Comparison of ENCODE assay signal across 12 cellular contexts in the genomic region with DNA sequence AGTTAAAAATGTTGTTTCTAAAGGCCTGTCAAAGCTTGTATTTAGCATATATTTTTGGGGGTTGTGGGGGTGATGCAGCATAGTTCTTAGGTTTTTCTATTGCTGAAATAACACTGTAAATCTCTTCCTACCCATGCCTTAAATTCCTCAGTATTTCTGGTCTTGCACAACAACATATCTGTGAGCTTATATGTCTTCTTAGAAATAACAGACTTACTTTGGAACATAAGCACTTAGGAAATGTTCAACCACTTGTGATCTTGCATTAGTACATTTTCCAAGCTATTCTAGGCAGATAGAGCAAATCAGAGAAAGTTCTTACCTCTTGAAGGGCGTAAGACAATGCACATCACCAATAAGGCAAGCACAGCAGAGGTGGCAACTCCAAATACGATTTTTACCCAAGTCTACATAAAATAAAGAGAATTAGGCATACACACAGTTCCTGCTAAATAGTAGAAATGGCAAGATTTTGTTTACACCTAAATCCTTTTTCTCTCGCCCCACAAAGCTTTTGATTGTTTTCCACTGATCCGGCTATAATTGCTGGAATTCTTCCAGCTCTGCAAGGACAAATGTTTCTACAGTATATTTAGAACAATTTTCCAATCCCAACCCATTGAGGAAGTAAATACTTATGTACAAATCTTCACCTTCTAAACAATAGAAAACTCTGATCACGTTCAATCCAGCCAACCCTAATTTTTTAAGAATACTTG. TPM values are rescaled to one million over a fixed set of nuclear protein-coding genes. Genes with fewer than 3 reads are reported as not detected.
A peak's percentile ranks its signal among the peaks of the same experiment; 100 is the strongest.
DNase-seq lines count a peak whose midpoint lies in the region; ATAC-seq and TF ChIP-seq lines count a peak whose summit lies in the region.
"Had no signal": no experiment of that assay in that cellular context is flagged by ENCODE, and none has a peak within 500 bp of the region (broad histone marks: within the 10 kb centered on the region; RNA-seq: fewer than 3 reads in every experiment).

No MANE protein-coding gene starts in this region.

- H3K4me1 ChIP-seq in ACC112 (ENCODE audit: control insufficient read depth, insufficient read depth, low read length, unreplicated experiment) = peaks cover 49% of the 10 kb centered on the region
- H3K4me1 ChIP-seq: BLaER1 treated with 17β-estradiol and CSF1 and Interleukin-3, amounts not matched to agents 10 nM and 100 nM had no signal

- H3K27ac Mint-ChIP-seq in activated CD4-positive, alpha-beta T cell treated with anti-CD3 and anti-CD28 coated beads, Interleukin-2, amount 10 ng/mL, durations not matched to agents 7 days and 5 days = no peak overlapping the region

- CTCF ChIA-PET in activated CD4-positive, alpha-beta T cell treated with anti-CD3 and anti-CD28 coated beads, Interleukin-2, amount 10 ng/mL, durations not matched to agents 7 days and 5 days (lab: Charles Lee) = interaction anchor here (0.8 kb wide), 2 partner anchors 39 to 46 kb away, joined by 3 read pairs; no protein-coding TSS in a partner anchor

- H3K36me3 Mint-ChIP-seq in activated CD4-positive, alpha-beta T cell treated with anti-CD3 and anti-CD28 coated beads, Interleukin-2, amount 10 ng/mL, durations not matched to agents 7 days and 5 days (ENCODE audit: low read depth) = no peaks in the 10 kb centered on the region

- H3K4me3 ChIP-seq in ACC112 (ENCODE audit: low read depth, low read length) (peak overlapping the region; percentile 91), dorsolateral prefrontal cortex (peak overlapping the region in 55 of 59 donors; percentile 8 to 62 (median 40))
- H3K4me3 ChIP-seq: BLaER1 treated with 17β-estradiol and CSF1 and Interleukin-3, amounts not matched to agents 10 nM and 100 nM had no signal

- POLR2A ChIA-PET in activated CD4-positive, alpha-beta T cell treated with anti-CD3 and anti-CD28 coated beads, Interleukin-2, amount 10 ng/mL, durations not matched to agents 7 days and 5 days (lab: Charles Lee) = no interaction called here

- peaks cover 43% of the 10 kb centered on the region for H3K27me3 Mint-ChIP-seq in activated CD4-positive, alpha-beta T cell treated with anti-CD3 and anti-CD28 coated beads, Interleukin-2, amount 10 ng/mL, durations not matched to agents 7 days and 5 days

- H3K27me3 ChIP-seq in ACC112 (ENCODE audit: insufficient read depth, low read length) = no peaks in the 10 kb centered on the region
- H3K27me3 ChIP-seq in dorsolateral prefrontal cortex = no peaks in the 10 kb centered on the region
- H3K27me3 ChIP-seq: BLaER1 treated with 17β-estradiol and CSF1 and Interleukin-3, amounts not matched to agents 10 nM and 100 nM; neutrophil had no signal

- ATAC-seq in omental fat pad (ENCODE audit: low FRiP score) = peak; percentile 30

- H3K4me3 Mint-ChIP-seq in activated CD4-positive, alpha-beta T cell treated with anti-CD3 and anti-CD28 coated beads, Interleukin-2, amount 10 ng/mL, durations not matched to agents 7 days and 5 days = no peak overlapping the region

- H3K4me1 Mint-ChIP-seq in activated CD4-positive, alpha-beta T cell treated with anti-CD3 and anti-CD28 coated beads, Interleukin-2, amount 10 ng/mL, durations not matched to agents 7 days and 5 days = no peaks in the 10 kb centered on the region

- DNase-seq in MV-4-11 (lab: John Stamatoyannopoulos, UW) (peak; percentile 42), dorsolateral prefrontal cortex (no peak), omental fat pad (ENCODE audit: low spot score) (no peak), NCI-H1436 treated with DMSO at 0.1 percent for 48 hours (lab: John Stamatoyannopoulos, UW) (no peak), RPMI8226 (no peak), SW480 (ENCODE audit: low spot score) (no peak)
- DNase-seq in activated CD4-positive, alpha-beta T cell treated with anti-CD3 and anti-CD28 coated beads, Interleukin-2, amount 10 ng/mL, durations not matched to agents 7 days and 5 days = no peak
- DNase-seq: NCI-H526 treated with DMSO at 0.1 percent for 48 hours, T-helper 9 cell had no signal

- TF ChIP-seq CTCF in dorsolateral prefrontal cortex (IDR thresholded peaks at IDR 0.05 in 54 of 56, conservative IDR thresholded peaks at IDR 0.05 in 2 of 56; ENCODE audit: low read depth in 1 of 56, partially characterized antibody in 56 of 56) (no peak), omental fat pad (IDR thresholded peaks at IDR 0.05) (no peak)

- H3K9me3 Mint-ChIP-seq in activated CD4-positive, alpha-beta T cell treated with anti-CD3 and anti-CD28 coated beads, Interleukin-2, amount 10 ng/mL, durations not matched to agents 7 days and 5 days = no peaks in the 10 kb centered on the region

- H2AFZ ChIP-seq in ACC112 (ENCODE audit: low read length, unreplicated experiment) = peak overlapping the region; percentile 89

- H3K36me3 ChIP-seq in ACC112 (ENCODE audit: insufficient read depth, low read length) = peaks cover 17% of the 10 kb centered on the region
- H3K36me3 ChIP-seq: BLaER1 treated with 17β-estradiol and CSF1 and Interleukin-3, amounts not matched to agents 10 nM and 100 nM; neutrophil had no signal

- H3K27ac ChIP-seq in ACC112 (ENCODE audit: low read depth, low read length) (peak overlapping the region; percentile 90), dorsolateral prefrontal cortex (peak overlapping the region in 48 of 59 donors; percentile 2 to 84 (median 49))
- H3K27ac ChIP-seq: BLaER1 treated with 17β-estradiol and CSF1 and Interleukin-3, amounts not matched to agents 10 nM and 100 nM; neutrophil had no signal

- peaks cover 36% of the 10 kb centered on the region for H3K79me2 ChIP-seq in ACC112 (ENCODE audit: control insufficient read depth, insufficient read depth, low read length, unreplicated experiment)

- intact Hi-C loops in dorsolateral prefrontal cortex (cut with DNase I) = no loop called here

RNA-seq across cellular contexts. Expression of a gene that starts 0.5 kb away (rescaled TPM):
- total RNA-seq in dorsolateral prefrontal cortex = 10 to 100 TPM in 34 of 120 experiments, 1 to 10 TPM in 86; 2.4 to 20.2 (median 8.2) TPM
- total RNA-seq in omental fat pad = 10 to 100 TPM in 2 of 4 donors, 1 to 10 TPM in 2; 2.8 to 20.5 (median 9.1) TPM
- not detected for total RNA-seq in activated CD4-positive, alpha-beta T cell treated with anti-CD3 and anti-CD28 coated beads, Interleukin-2, amount 10 ng/mL, durations not matched to agents 7 days and 5 days
